Comparison of ENCODE assay signal across 8 cellular contexts in the genomic region with DNA sequence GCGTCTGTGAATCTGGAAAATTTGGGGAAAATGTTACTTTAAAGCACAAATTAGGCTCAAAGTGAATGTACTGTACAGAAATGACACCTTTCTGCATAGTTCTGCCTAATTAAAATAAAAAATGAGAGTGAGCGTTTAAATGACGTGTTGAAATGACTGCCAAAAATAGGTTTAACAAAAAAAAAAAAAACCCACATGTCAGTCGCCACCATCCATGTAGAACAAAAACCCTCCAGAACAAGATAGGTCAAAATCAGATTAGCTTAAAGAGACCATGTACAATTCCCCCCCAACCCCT. TPM values are rescaled to one million over a fixed set of nuclear protein-coding genes. Genes with fewer than 3 reads are reported as not detected.
DNase-seq lines count a peak whose midpoint lies in the region; ATAC-seq and TF ChIP-seq lines count a peak whose summit lies in the region.

No MANE protein-coding gene starts in this region.

- no peak overlapping the region for H4K8ac ChIP-seq in mesenchymal stem cell (ENCODE audit: low read length)

- TF ChIP-seq POLR2A in uterus (IDR thresholded peaks at IDR 0.05): no peak

- peaks cover 8% of the 10 kb centered on the region for H3K27me3 Mint-ChIP-seq in activated naive CD4-positive, alpha-beta T cell treated with anti-CD3 and anti-CD28 coated beads, Interleukin-2, amount 10 ng/mL, durations not matched to agents 7 days and 5 days

- peak overlapping the region; percentile 86 for H3K4me2 ChIP-seq in mesenchymal stem cell (ENCODE audit: low read length, poor library complexity, severe bottlenecking)

- CTCF ChIA-PET in activated naive CD4-positive, alpha-beta T cell treated with anti-CD3 and anti-CD28 coated beads, Interleukin-2, amount 10 ng/mL, durations not matched to agents 7 days and 5 days (lab: Charles Lee): interaction anchor here (0.9 to 2.8 kb wide), 8 partner anchors 10 to 281 kb away, joined by 3 to 17 read pairs (median 4); no protein-coding TSS in a partner anchor

- 0% methylated on average over 2 of the region's 4 CpGs for WGBS in mesenchymal stem cell

- peaks cover 6% of the 10 kb centered on the region for H3K36me3 Mint-ChIP-seq in activated naive CD4-positive, alpha-beta T cell treated with anti-CD3 and anti-CD28 coated beads, Interleukin-2, amount 10 ng/mL, durations not matched to agents 7 days and 5 days

- no peak overlapping the region for H3K23ac ChIP-seq in mesenchymal stem cell (ENCODE audit: low read length in 2 of 2)

- in situ Hi-C loops in astrocyte of the cerebellum (cut with HindIII; ENCODE audit: low sequenced_read_pairs): no loop called here

- no peak overlapping the region for H2BK5ac ChIP-seq in mesenchymal stem cell (ENCODE audit: low read depth, low read length, poor library complexity, severe bottlenecking)

- peaks cover 42% of the 10 kb centered on the region for H3K4me1 Mint-ChIP-seq in activated naive CD4-positive, alpha-beta T cell treated with anti-CD3 and anti-CD28 coated beads, Interleukin-2, amount 10 ng/mL, durations not matched to agents 7 days and 5 days

- H2AK5ac ChIP-seq in mesenchymal stem cell (ENCODE audit: low read length, severe bottlenecking): no peak overlapping the region

- H3K9ac ChIP-seq in mesenchymal stem cell (ENCODE audit: low read length): peak overlapping the region; percentile 89

- H3K4me3 ChIP-seq in astrocyte of the cerebellum (ENCODE audit: low read depth, low read length) (peak overlapping the region; percentile 47), mesenchymal stem cell (ENCODE audit: insufficient read depth in 1 of 2, low read depth in 1 of 2, low read length in 2 of 2) (peak overlapping the region; percentile 77 to 93), uterus (peak overlapping the region; percentile 53 to 92)

- H3K27ac ChIP-seq in mesenchymal stem cell (ENCODE audit: low read length, poor library complexity, severe bottlenecking) (peak overlapping the region; percentile 33), uterus (peak overlapping the region; percentile 65 to 77)

- H3K14ac ChIP-seq in mesenchymal stem cell (ENCODE audit: low read length in 2 of 2): no peak overlapping the region

- H3K27me3 ChIP-seq in mesenchymal stem cell (ENCODE audit: control insufficient read depth in 1 of 2, insufficient read depth in 1 of 2, low read length in 2 of 2) (no peaks in the 10 kb centered on the region), uterus (no peaks in the 10 kb centered on the region)

- no peak for DNase-seq in activated naive CD4-positive, alpha-beta T cell treated with anti-CD3 and anti-CD28 coated beads, Interleukin-2, amount 10 ng/mL, durations not matched to agents 7 days and 5 days
- DNase-seq in activated naive CD4-positive, alpha-beta T cell treated with anti-CD3 and anti-CD28 coated beads, Interleukin-2, amount 50 U/mL, for 16 hours: no peak
- DNase-seq in astrocyte of the cerebellum (ENCODE audit: low read depth) (no peak), mesenchymal stem cell (no peak), uterus (no peak), GM10266 (ENCODE audit: extremely low spot score) (no peak), NCI-H345 (lab: John Stamatoyannopoulos, UW) (no peak)

- no peak overlapping the region for H3K18ac ChIP-seq in mesenchymal stem cell (ENCODE audit: low read depth in 1 of 2, low read length in 2 of 2)

- H3K4me3 Mint-ChIP-seq in activated naive CD4-positive, alpha-beta T cell treated with anti-CD3 and anti-CD28 coated beads, Interleukin-2, amount 10 ng/mL, durations not matched to agents 7 days and 5 days: peak overlapping the region; percentile 97

- no peak overlapping the region for H2AFZ ChIP-seq in mesenchymal stem cell (ENCODE audit: low read depth, low read length)

- peaks cover under 1 to 5% of the 10 kb centered on the region in 2 experiments for H3K36me3 ChIP-seq in mesenchymal stem cell (ENCODE audit: control insufficient read depth in 1 of 2, insufficient read depth in 2 of 2, low read depth in 1 of 2, low read length in 2 of 2)
- no peaks in the 10 kb centered on the region for H3K36me3 ChIP-seq in uterus

- H4K91ac ChIP-seq in mesenchymal stem cell (ENCODE audit: low read length): no peak overlapping the region

- intact Hi-C loops in uterus (cut with DNase I; ENCODE audit: low total_unique reads): no loop called here

- H3K4me1 ChIP-seq in mesenchymal stem cell (ENCODE audit: control insufficient read depth, insufficient read depth, low read depth, low read length) (peaks cover 26% of the 10 kb centered on the region), uterus (peaks cover 14 to 19% of the 10 kb centered on the region in 2 donors)

- no peaks in the 10 kb centered on the region for H3K9me3 Mint-ChIP-seq in activated naive CD4-positive, alpha-beta T cell treated with anti-CD3 and anti-CD28 coated beads, Interleukin-2, amount 10 ng/mL, durations not matched to agents 7 days and 5 days

- H3K27ac Mint-ChIP-seq in activated naive CD4-positive, alpha-beta T cell treated with anti-CD3 and anti-CD28 coated beads, Interleukin-2, amount 10 ng/mL, durations not matched to agents 7 days and 5 days: peak overlapping the region; percentile 97

- no peak overlapping the region for H2BK120ac ChIP-seq in mesenchymal stem cell (ENCODE audit: low read depth, low read length)

- no peak overlapping the region for H2BK15ac ChIP-seq in mesenchymal stem cell (ENCODE audit: low read depth, poor library complexity, severe bottlenecking)

- ATAC-seq in GM21381 (IDR thresholded peaks at IDR 0.05; ENCODE audit: unreplicated experiment): no peak

- H3K79me1 ChIP-seq in mesenchymal stem cell (replicated peaks; ENCODE audit: low read length, poor library complexity, severe bottlenecking): peaks cover 13% of the 10 kb centered on the region

- H3K4ac ChIP-seq in mesenchymal stem cell (ENCODE audit: low read depth in 1 of 2, low read length in 2 of 2): no peak overlapping the region

- TF ChIP-seq CTCF in astrocyte of the cerebellum (IDR thresholded peaks at IDR 0.05; ENCODE audit: low read depth, low read length, missing control alignments) (no peak), uterus (IDR thresholded peaks at IDR 0.05) (no peak), GM10266 (IDR thresholded peaks at IDR 0.05; ENCODE audit: control insufficient read depth, insufficient read depth, low read depth, missing control alignments) (no peak)

- H2BK12ac ChIP-seq in mesenchymal stem cell (ENCODE audit: low read length in 2 of 2): no peak overlapping the region

- H3K9me3 ChIP-seq in mesenchymal stem cell (ENCODE audit: control insufficient read depth, low read length) (no peaks in the 10 kb centered on the region), uterus (no peaks in the 10 kb centered on the region)

RNA-seq across cellular contexts. Expression of a gene that starts 0.7 kb away (rescaled TPM):
- polyA plus RNA-seq in mesenchymal stem cell (2013, experiment 1 of 2): 64.4 TPM
- 59.8 TPM for polyA plus RNA-seq in mesenchymal stem cell (2013, experiment 2 of 2)
- 100 to 1,000 TPM in 1 of 4 donors, 10 to 100 TPM in 3; 17.1 to 147 (median 33.8) TPM for total RNA-seq in uterus
